In the genomic region with DNA sequence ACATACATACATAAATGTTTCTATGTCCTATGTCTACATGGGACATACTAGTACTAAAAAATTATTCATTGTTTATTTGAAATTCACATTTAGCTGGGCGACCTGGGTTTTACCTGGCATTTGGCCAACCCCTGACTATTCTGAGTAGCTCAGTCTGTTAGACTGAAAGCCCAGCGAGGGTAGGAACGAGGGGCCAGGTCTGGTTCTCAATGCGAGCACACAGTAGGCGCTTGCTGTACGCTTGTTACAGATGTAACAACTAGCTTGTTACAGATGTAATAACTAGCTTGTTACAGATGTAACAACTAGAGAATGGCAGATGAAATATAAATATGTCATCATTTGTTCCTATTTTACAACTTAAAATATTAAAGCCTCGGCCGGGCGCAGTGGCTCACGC, we compare ENCODE assay signal across 9 cellular contexts. TPM values are rescaled to one million over a fixed set of nuclear protein-coding genes. Genes with fewer than 3 reads are reported as not detected.
DNase-seq lines count a peak whose midpoint lies in the region; ATAC-seq and TF ChIP-seq lines count a peak whose summit lies in the region.
"Had no signal": no experiment of that assay in that cellular context is flagged by ENCODE, and none has a peak within 500 bp of the region (broad histone marks: within the 10 kb centered on the region; RNA-seq: fewer than 3 reads in every experiment).

No MANE protein-coding gene starts in this region.

- no peak for TF ChIP-seq CTCF in CD8-positive, alpha-beta T cell (IDR thresholded peaks at IDR 0.05)
- TF ChIP-seq CTCF in breast epithelium (IDR thresholded peaks at IDR 0.05) (no peak), osteoblast (IDR thresholded peaks at IDR 0.05; ENCODE audit: extremely low read depth, low read depth, low read length) (no peak)

- TF ChIP-seq POLR2A in breast epithelium (IDR thresholded peaks at IDR 0.05), result no peak

- no peaks in the 10 kb centered on the region for H3K9me3 ChIP-seq in CD8-positive, alpha-beta T cell (ENCODE audit: low read length)
- H3K9me3 ChIP-seq in breast epithelium (no peaks in the 10 kb centered on the region), osteoblast (ENCODE audit: low read depth, low read length) (no peaks in the 10 kb centered on the region)

- POLR2A ChIA-PET in CD8-positive, alpha-beta T cell (lab: Charles Lee), result interaction anchor here (5.9 kb wide), 1 partner anchor 26 kb away, joined by 29 read pairs; a partner anchor contains a TSS
- POLR2A ChIA-PET in HEK293T (lab: Yijun Ruan, JAX), result interaction anchor here (0.6 to 9.3 kb wide), 4 partner anchors 10 to 720 kb away, joined by 3 to 107 read pairs (median 5); a partner anchor contains a TSS

- no peak for ATAC-seq in CD8-positive, alpha-beta T cell

- no peaks in the 10 kb centered on the region for H3K36me3 ChIP-seq in CD8-positive, alpha-beta T cell (ENCODE audit: insufficient read depth, low read length)
- H3K36me3 ChIP-seq in breast epithelium (no peaks in the 10 kb centered on the region), osteoblast (ENCODE audit: insufficient read depth, low read length) (no peaks in the 10 kb centered on the region)

- no peaks in the 10 kb centered on the region for H4K20me1 ChIP-seq in osteoblast (ENCODE audit: insufficient read depth, low read length)

- peaks cover 34% of the 10 kb centered on the region for H3K4me1 ChIP-seq in CD8-positive, alpha-beta T cell (ENCODE audit: insufficient read depth, low read length)
- peaks cover 5 to 13% of the 10 kb centered on the region in 2 donors for H3K4me1 ChIP-seq in breast epithelium
- H3K4me1 ChIP-seq in osteoblast (ENCODE audit: insufficient read depth, low read length), result peaks cover 23% of the 10 kb centered on the region

- intact Hi-C loops in CD8-positive, alpha-beta T cell (cut with DNase I, micrococcal nuclease), result loop anchor here in 1 of 2 experiments (2.0 kb wide), 1 partner anchor 43 kb away; no protein-coding TSS in a partner anchor
- intact Hi-C loops in breast epithelium (cut with DNase I; ENCODE audit: low total_unique reads), result no loop called here

- no peak for DNase-seq in CD8-positive, alpha-beta T cell
- DNase-seq in breast epithelium (ENCODE audit: low spot score in 2 of 2) (no peak), osteoblast (ENCODE audit: insufficient read length, low spot score, missing footprints) (peak; percentile 58), medulla oblongata (ENCODE audit: extremely low spot score) (no peak), HEK293T (ENCODE audit: extremely low spot score) (no peak)
- DNase-seq in stimulated activated naive CD4-positive, alpha-beta T cell treated with Interleukin-2 at 50 U/mL for 16 hours (lab: John Stamatoyannopoulos, UW), result no peak
- DNase-seq: NCI-H1092 treated with DMSO at 0.1 percent for 48 hours, OCI-M1 had no signal

- H3K79me2 ChIP-seq in osteoblast (ENCODE audit: insufficient read depth, low read length), result no peaks in the 10 kb centered on the region

- H3K9me3 Mint-ChIP-seq in CD8-positive, alpha-beta T cell, result no peaks in the 10 kb centered on the region
- H3K9me3 Mint-ChIP-seq in IgD-negative memory B cell, result no peaks in the 10 kb centered on the region

- no peaks in the 10 kb centered on the region for H3K27me3 Mint-ChIP-seq in CD8-positive, alpha-beta T cell (ENCODE audit: low read depth)
- H3K27me3 Mint-ChIP-seq in IgD-negative memory B cell, result peaks cover 14% of the 10 kb centered on the region

- peak overlapping the region; percentile 42 for H3K4me3 Mint-ChIP-seq in CD8-positive, alpha-beta T cell
- H3K4me3 Mint-ChIP-seq in IgD-negative memory B cell, result peak overlapping the region in 3 of 4 donors; percentile 48 to 97 (median 73)

- no peak overlapping the region for H3K27ac Mint-ChIP-seq in CD8-positive, alpha-beta T cell
- H3K27ac Mint-ChIP-seq in IgD-negative memory B cell, result peak overlapping the region in 1 of 3 donors; percentile 83

- H3K36me3 Mint-ChIP-seq in CD8-positive, alpha-beta T cell, result peaks cover 10% of the 10 kb centered on the region
- no peaks in the 10 kb centered on the region for H3K36me3 Mint-ChIP-seq in IgD-negative memory B cell

- H3K27me3 ChIP-seq in CD8-positive, alpha-beta T cell (ENCODE audit: insufficient read depth, low read length), result no peaks in the 10 kb centered on the region
- no peaks in the 10 kb centered on the region for H3K27me3 ChIP-seq in breast epithelium
- no peaks in the 10 kb centered on the region for H3K27me3 ChIP-seq in osteoblast (ENCODE audit: insufficient read depth, low read length)

- H3K4me1 Mint-ChIP-seq in CD8-positive, alpha-beta T cell (ENCODE audit: low read depth), result peaks cover 38% of the 10 kb centered on the region
- peaks cover 12 to 16% (median 16%) of the 10 kb centered on the region in 3 donors for H3K4me1 Mint-ChIP-seq in IgD-negative memory B cell

- CTCF ChIA-PET in CD8-positive, alpha-beta T cell (lab: Charles Lee), result interaction anchor here (1.1 to 1.4 kb wide), 2 partner anchors 29 to 31 kb away, joined by 3 to 5 read pairs; no protein-coding TSS in a partner anchor
- CTCF ChIA-PET in HEK293T (lab: Yijun Ruan, JAX), result interaction anchor here (0.5 to 1.3 kb wide), 5 partner anchors 10 to 54 kb away, joined by 3 to 6 read pairs (median 4); no protein-coding TSS in a partner anchor

- no peak overlapping the region for H3K27ac ChIP-seq in CD8-positive, alpha-beta T cell (ENCODE audit: low read depth, low read length)
- no peak overlapping the region for H3K27ac ChIP-seq in breast epithelium
- H3K27ac ChIP-seq in osteoblast (ENCODE audit: low read depth, low read length), result no peak overlapping the region

- no peak overlapping the region for H3K4me3 ChIP-seq in CD8-positive, alpha-beta T cell (ENCODE audit: low read depth, low read length)
- H3K4me3 ChIP-seq in breast epithelium, result peak overlapping the region in 2 of 3 donors; percentile 77 to 90
- no peak overlapping the region for H3K4me3 ChIP-seq in osteoblast (ENCODE audit: insufficient read depth, low read length)

- peak overlapping the region; percentile 89 for H3K4me2 ChIP-seq in osteoblast (ENCODE audit: insufficient read depth, low read length)

- H2AFZ ChIP-seq in osteoblast (ENCODE audit: low read length), result no peak overlapping the region

TF ChIP-seq in HEK293T, 16 proteins besides CTCF, POLR2A, EP300 and RAD21:
- no peak for TF ChIP-seq L3MBTL2 (conservative IDR thresholded peaks at IDR 0.05)
- TF ChIP-seq ARNT (IDR thresholded peaks at IDR 0.05), result no peak
- no peak for TF ChIP-seq HDGF (IDR thresholded peaks at IDR 0.05; ENCODE audit: borderline replicate concordance)
- TF ChIP-seq NFRKB (IDR thresholded peaks at IDR 0.05), result no peak
- TF ChIP-seq FOXM1 (IDR thresholded peaks at IDR 0.05; ENCODE audit: borderline replicate concordance), result no peak
- TF ChIP-seq ZNF384 (IDR thresholded peaks at IDR 0.05), result no peak
- TF ChIP-seq BHLHE40 (IDR thresholded peaks at IDR 0.05; ENCODE audit: borderline replicate concordance), result no peak
- TF ChIP-seq, protein P1, sequence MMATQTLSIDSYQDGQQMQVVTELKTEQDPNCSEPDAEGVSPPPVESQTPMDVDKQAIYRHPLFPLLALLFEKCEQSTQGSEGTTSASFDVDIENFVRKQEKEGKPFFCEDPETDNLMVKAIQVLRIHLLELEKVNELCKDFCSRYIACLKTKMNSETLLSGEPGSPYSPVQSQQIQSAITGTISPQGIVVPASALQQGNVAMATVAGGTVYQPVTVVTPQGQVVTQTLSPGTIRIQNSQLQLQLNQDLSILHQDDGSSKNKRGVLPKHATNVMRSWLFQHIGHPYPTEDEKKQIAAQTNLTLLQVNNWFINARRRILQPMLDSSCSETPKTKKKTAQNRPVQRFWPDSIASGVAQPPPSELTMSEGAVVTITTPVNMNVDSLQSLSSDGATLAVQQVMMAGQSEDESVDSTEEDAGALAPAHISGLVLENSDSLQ (IDR thresholded peaks at IDR 0.05), result no peak
- TF ChIP-seq CTBP1 (IDR thresholded peaks at IDR 0.05; ENCODE audit: borderline replicate concordance), result no peak
- TF ChIP-seq FOXA1 (IDR thresholded peaks at IDR 0.05), result no peak
- no peak for TF ChIP-seq TARDBP (IDR thresholded peaks at IDR 0.05)
- no peak for TF ChIP-seq ELF4 (IDR thresholded peaks at IDR 0.05)
- no peak for TF ChIP-seq LEF1 (IDR thresholded peaks at IDR 0.05; ENCODE audit: borderline replicate concordance)
- TF ChIP-seq FOXK2 (IDR thresholded peaks at IDR 0.05), result no peak
- no peak for TF ChIP-seq SP1 (IDR thresholded peaks at IDR 0.05)
- no peak for TF ChIP-seq SUZ12 (IDR thresholded peaks at IDR 0.05)

RNA-seq across cellular contexts. Expression of a gene that starts 0.9 kb away (rescaled TPM):
- total RNA-seq in CD8-positive, alpha-beta T cell, result 10 to 100 TPM; 11.6 to 12.5 TPM
- not detected for polyA plus RNA-seq in IgD-negative memory B cell
- total RNA-seq in breast epithelium (1 to 10 TPM; 5.1 to 7.2 (median 5.9) TPM), osteoblast (5.1 and 7.4 TPM in 2 replicates)

RNA-seq across cellular contexts. Expression of a gene that starts 1.8 kb away (rescaled TPM):
- total RNA-seq in CD8-positive, alpha-beta T cell, result 10 to 100 TPM; 20.8 to 25.7 TPM
- 11.1 TPM for polyA plus RNA-seq in IgD-negative memory B cell
- 10 to 100 TPM; 15.5 to 22.6 (median 17.7) TPM for total RNA-seq in breast epithelium
- 10.9 and 14.7 TPM in 2 replicates for total RNA-seq in osteoblast

RNA-seq across cellular contexts. Expression of a gene that starts 26.2 kb away (rescaled TPM):
- 10 to 100 TPM; 47.7 to 54.6 TPM for total RNA-seq in CD8-positive, alpha-beta T cell
- polyA plus RNA-seq in IgD-negative memory B cell, result 38.6 TPM
- 10 to 100 TPM in 2 of 3 donors, 1 to 10 TPM in 1; 9.2 to 18.7 (median 11.1) TPM for total RNA-seq in breast epithelium
- total RNA-seq in osteoblast, result 8.5 and 11.6 TPM in 2 replicates

RNA-seq across cellular contexts. Expression of a gene that starts 29.9 kb away (rescaled TPM):
- total RNA-seq in CD8-positive, alpha-beta T cell, result 10 to 100 TPM; 29.5 to 33.8 TPM
- 218 TPM for polyA plus RNA-seq in IgD-negative memory B cell
- total RNA-seq in breast epithelium (100 to 1,000 TPM in 1 of 3 donors, 10 to 100 TPM in 2; 88.5 to 139 (median 98.0) TPM), osteoblast (21.8 and 40.5 TPM in 2 replicates)

RNA-seq across cellular contexts. Expression of a gene that starts 32.4 kb away (rescaled TPM):
- total RNA-seq in CD8-positive, alpha-beta T cell, result 1 to 10 TPM; 3.3 to 3.9 TPM
- 8.5 TPM for polyA plus RNA-seq in IgD-negative memory B cell
- total RNA-seq in breast epithelium (10 to 100 TPM in 2 of 3 donors, 1 to 10 TPM in 1; 6.7 to 14.4 (median 11.0) TPM), osteoblast (12.7 and 14.8 TPM in 2 replicates)

Comparison
In these comparisons a context has a peak if more than half of its experiments do, and no peak if none do; other contexts are left out.
1. H3K4me3 ChIP-seq: peak in breast epithelium (2 of 3); none in CD8-positive, alpha-beta T cell (single experiment) and osteoblast (single experiment).